Comparison of ENCODE assay signal across 15 cellular contexts in the genomic region with DNA sequence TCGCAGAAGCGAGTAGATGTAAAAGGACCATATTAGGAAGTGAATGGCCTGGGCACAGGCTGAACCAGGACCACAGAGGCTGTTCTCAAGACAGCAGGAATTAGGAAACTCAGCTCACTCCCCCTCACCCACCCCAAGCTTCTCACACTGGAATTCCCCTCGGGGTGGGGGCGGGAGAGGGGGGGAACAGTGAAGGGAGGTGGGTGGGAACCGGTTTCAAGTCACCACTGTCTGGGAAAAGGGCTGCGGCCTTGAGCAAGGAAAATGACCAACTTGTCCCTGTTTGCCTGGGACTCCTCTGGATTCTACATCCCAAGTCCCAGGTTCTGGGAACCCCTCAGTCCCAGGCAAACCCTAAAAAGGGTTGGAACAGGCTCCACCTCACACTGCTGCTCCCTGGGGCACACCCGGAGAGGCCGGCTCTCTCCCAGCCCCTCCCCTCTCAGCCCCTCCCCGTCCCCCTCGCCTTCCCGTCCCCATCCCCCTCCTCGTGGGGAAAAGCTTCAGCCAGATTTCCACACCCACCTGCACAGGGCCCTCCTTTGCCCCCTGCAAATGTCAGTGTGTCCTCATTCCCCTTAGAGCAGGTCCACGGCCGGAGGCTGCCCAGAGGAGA.
A peak's percentile ranks its signal among the peaks of the same experiment; 100 is the strongest.
DNase-seq lines count a peak whose midpoint lies in the region; ATAC-seq and TF ChIP-seq lines count a peak whose summit lies in the region.
"Had no signal": no experiment of that assay in that cellular context is flagged by ENCODE, and none has a peak within 500 bp of the region (broad histone marks: within the 10 kb centered on the region; RNA-seq: fewer than 3 reads in every experiment).

No MANE protein-coding gene starts in this region.

- intact Hi-C loops in activated CD4-positive, alpha-beta T cell treated with anti-CD3 and anti-CD28 coated beads, Interleukin-2, amount 10 ng/mL, durations not matched to agents 24 days and 14 days (cut with micrococcal nuclease), result no loop called here

- H3K9me2 ChIP-seq in SK-N-SH, result no peaks in the 10 kb centered on the region

- no peaks in the 10 kb centered on the region for H3K79me2 ChIP-seq in SK-N-SH (ENCODE audit: insufficient read depth)

- peak overlapping the region; percentile 71 for H3K4me3 Mint-ChIP-seq in neural crest cell
- H3K4me3 Mint-ChIP-seq in activated CD4-positive, alpha-beta T cell treated with anti-CD3 and anti-CD28 coated beads, Interleukin-2, amount 10 ng/mL, durations not matched to agents 24 days and 14 days, result no peak overlapping the region
- H3K4me3 Mint-ChIP-seq: stimulated activated naive B cell treated with anti-CD40 and anti-IgM and Interleukin-4, amounts not matched to agents 10 μg/mL and 1 μg/mL and 100 μg/mL, for 72 hours had no signal

- H3K9ac ChIP-seq in BLaER1 (no peak overlapping the region), SK-N-SH (no peak overlapping the region)

- TF ChIP-seq RAD21 in SK-N-SH (IDR thresholded peaks at IDR 0.05; ENCODE audit: low read length), result no peak

- H3K4me2 ChIP-seq in BLaER1 (peak overlapping the region; percentile 57), SK-N-SH (no peak overlapping the region)
- H3K4me2 ChIP-seq: A549 had no signal

- H3K36me3 ChIP-seq in BLaER1 (no peaks in the 10 kb centered on the region), RWPE2 (ENCODE audit: low read depth) (no peaks in the 10 kb centered on the region), gastroesophageal sphincter (no peaks in the 10 kb centered on the region), SK-N-SH (replicated peaks in 1 of 2; ENCODE audit: control insufficient read depth in 1 of 2, insufficient read depth in 2 of 2, low read length in 1 of 2) (no peaks in the 10 kb centered on the region)
- H3K36me3 ChIP-seq: heart left ventricle had no signal

- ATAC-seq in RWPE2 (ENCODE audit: low read depth) (peak; percentile 40; the same call in 2 of the 3 replicates), gastroesophageal sphincter (peak; percentile 31), GM21360 (IDR thresholded peaks at IDR 0.05; ENCODE audit: unreplicated experiment) (no peak)
- ATAC-seq: A549; heart left ventricle; stimulated activated naive B cell treated with anti-CD40 and anti-IgM and Interleukin-4, amounts not matched to agents 10 μg/mL and 1 μg/mL and 100 μg/mL, for 72 hours had no signal

- no peak for TF ChIP-seq POLR2A in gastroesophageal sphincter (IDR thresholded peaks at IDR 0.05)

- H3K27me3 ChIP-seq in BLaER1 (no peaks in the 10 kb centered on the region), RWPE2 (ENCODE audit: insufficient read depth, poor library complexity, severe bottlenecking) (peaks cover 11% of the 10 kb centered on the region), gastroesophageal sphincter (peaks cover 28% of the 10 kb centered on the region), SK-N-SH (ENCODE audit: insufficient read depth) (peaks cover 31% of the 10 kb centered on the region)

- H3K27ac ChIP-seq in BLaER1 (no peak overlapping the region), RWPE2 (ENCODE audit: poor library complexity, severe bottlenecking) (no peak overlapping the region), gastroesophageal sphincter (peak overlapping the region in 2 of 4 donors; percentile 43 to 44), SK-N-SH (ENCODE audit: low read depth in 2 of 2, low read length in 1 of 2) (no peak overlapping the region)
- H3K27ac ChIP-seq: SK-N-MC, VCaP had no signal

- POLR2A ChIA-PET in SK-N-SH (lab: Yijun Ruan, JAX), result no interaction called here

- no peaks in the 10 kb centered on the region for H3K36me3 Mint-ChIP-seq in neural crest cell (ENCODE audit: low read depth)
- no peaks in the 10 kb centered on the region for H3K36me3 Mint-ChIP-seq in activated CD4-positive, alpha-beta T cell treated with anti-CD3 and anti-CD28 coated beads, Interleukin-2, amount 10 ng/mL, durations not matched to agents 24 days and 14 days (ENCODE audit: low read depth)
- H3K36me3 Mint-ChIP-seq: stimulated activated naive B cell treated with anti-CD40 and anti-IgM and Interleukin-4, amounts not matched to agents 10 μg/mL and 1 μg/mL and 100 μg/mL, for 72 hours had no signal

- H3K27ac Mint-ChIP-seq in neural crest cell (ENCODE audit: unreplicated experiment), result peak overlapping the region; percentile 76
- no peak overlapping the region for H3K27ac Mint-ChIP-seq in activated CD4-positive, alpha-beta T cell treated with anti-CD3 and anti-CD28 coated beads, Interleukin-2, amount 10 ng/mL, durations not matched to agents 24 days and 14 days
- H3K27ac Mint-ChIP-seq: stimulated activated naive B cell treated with anti-CD40 and anti-IgM and Interleukin-4, amounts not matched to agents 10 μg/mL and 1 μg/mL and 100 μg/mL, for 72 hours had no signal

- TF ChIP-seq EP300 in gastroesophageal sphincter (IDR thresholded peaks at IDR 0.05) (no peak), SK-N-SH (IDR thresholded peaks at IDR 0.05; ENCODE audit: borderline replicate concordance in 1 of 2, low read depth in 1 of 2, low read length in 1 of 2) (no peak)

- H3K9me3 ChIP-seq in BLaER1 (no peaks in the 10 kb centered on the region), RWPE2 (ENCODE audit: severe bottlenecking) (no peaks in the 10 kb centered on the region), gastroesophageal sphincter (no peaks in the 10 kb centered on the region), SK-N-SH (no peaks in the 10 kb centered on the region)
- H3K9me3 ChIP-seq: A549, heart left ventricle had no signal

- H4K20me1 ChIP-seq in BLaER1 (no peaks in the 10 kb centered on the region), SK-N-SH (ENCODE audit: insufficient read depth) (no peaks in the 10 kb centered on the region)

- no peaks in the 10 kb centered on the region for H3K9me3 Mint-ChIP-seq in neural crest cell
- no peaks in the 10 kb centered on the region for H3K9me3 Mint-ChIP-seq in activated CD4-positive, alpha-beta T cell treated with anti-CD3 and anti-CD28 coated beads, Interleukin-2, amount 10 ng/mL, durations not matched to agents 24 days and 14 days

- 22% methylated on average over 7 of the region's 14 CpGs; no CpG with 5 or more reads in 1 of the 2 donors for WGBS in gastroesophageal sphincter (ENCODE audit: low coverage in 1 of 2), 2 donors
- WGBS in SK-N-SH (ENCODE audit: low lambda C conversion rate), result 12% methylated on average over 11 of the region's 14 CpGs

- peaks cover 50% of the 10 kb centered on the region for H3K27me3 Mint-ChIP-seq in neural crest cell (ENCODE audit: low read depth)
- H3K27me3 Mint-ChIP-seq in activated CD4-positive, alpha-beta T cell treated with anti-CD3 and anti-CD28 coated beads, Interleukin-2, amount 10 ng/mL, durations not matched to agents 24 days and 14 days, result peaks cover 12% of the 10 kb centered on the region

- H3F3A ChIP-seq in SK-N-SH (replicated peaks; ENCODE audit: insufficient read depth), result no peaks in the 10 kb centered on the region

- DNase-seq in RWPE2 (ENCODE audit: low spot score) (no peak), neural crest cell (ENCODE audit: low read depth, low spot score) (no peak), SK-N-SH (no peak)
- DNase-seq in activated effector memory CD4-positive, alpha-beta T cell treated with anti-CD3 and anti-CD28 coated beads, Interleukin-2, amount 50 U/mL, for 16 hours, result no peak
- no peak for DNase-seq in activated CD4-positive, alpha-beta T cell treated with anti-CD3 and anti-CD28 coated beads, Interleukin-2, amount 10 ng/mL, durations not matched to agents 24 days and 14 days
- DNase-seq: activated naive CD4-positive, alpha-beta T cell treated with anti-CD3 and anti-CD28 coated beads, Interleukin-2, amount 50 U/mL, for 16 hours; GDM1; heart left ventricle; stimulated activated naive B cell treated with anti-CD40 and anti-IgM and Interleukin-4, amounts not matched to agents 10 μg/mL and 1 μg/mL and 100 μg/mL, for 72 hours had no signal

- no peak overlapping the region for H2AFZ ChIP-seq in SK-N-SH (ENCODE audit: low read depth)

- no peak for TF ChIP-seq CTCF in RWPE2 (IDR thresholded peaks at IDR 0.05; ENCODE audit: poor library complexity, severe bottlenecking)
- no peak for TF ChIP-seq CTCF in gastroesophageal sphincter (IDR thresholded peaks at IDR 0.05)
- no peak for TF ChIP-seq CTCF in neural crest cell (conservative IDR thresholded peaks at IDR 0.05)
- TF ChIP-seq CTCF in SK-N-SH (IDR thresholded peaks at IDR 0.05), result no peak

- H3K4me1 ChIP-seq in BLaER1 (peaks cover 42% of the 10 kb centered on the region), RWPE2 (ENCODE audit: insufficient read depth, poor library complexity, severe bottlenecking) (no peaks in the 10 kb centered on the region), gastroesophageal sphincter (peaks cover 0 to 11% (median 5%) of the 10 kb centered on the region in 3 donors), SK-N-SH (ENCODE audit: control insufficient read depth in 1 of 2, insufficient read depth in 2 of 2, low read depth in 1 of 2, low read length in 1 of 2) (no peaks in the 10 kb centered on the region)
- H3K4me1 ChIP-seq: heart left ventricle had no signal

- CTCF ChIA-PET in SK-N-SH (lab: Yijun Ruan, JAX), result no interaction called here

- no peak overlapping the region for H3K4me3 ChIP-seq in BLaER1
- H3K4me3 ChIP-seq in RWPE2 (ENCODE audit: severe bottlenecking), result no peak overlapping the region
- H3K4me3 ChIP-seq in gastroesophageal sphincter, result no peak overlapping the region
- no peak overlapping the region for H3K4me3 ChIP-seq in SK-N-SH (ENCODE audit: low read depth in 2 of 2, low read length in 1 of 2)
- H3K4me3 ChIP-seq: A549, heart left ventricle, SK-N-MC had no signal

- peaks cover 46% of the 10 kb centered on the region for H3K4me1 Mint-ChIP-seq in neural crest cell
- no peaks in the 10 kb centered on the region for H3K4me1 Mint-ChIP-seq in activated CD4-positive, alpha-beta T cell treated with anti-CD3 and anti-CD28 coated beads, Interleukin-2, amount 10 ng/mL, durations not matched to agents 24 days and 14 days
- H3K4me1 Mint-ChIP-seq: stimulated activated naive B cell treated with anti-CD40 and anti-IgM and Interleukin-4, amounts not matched to agents 10 μg/mL and 1 μg/mL and 100 μg/mL, for 72 hours had no signal

TF ChIP-seq in SK-N-SH, 30 proteins besides CTCF, POLR2A, EP300 and RAD21:
- TF ChIP-seq MEF2A (IDR thresholded peaks at IDR 0.05; ENCODE audit: borderline replicate concordance, low read depth) (no peak), RFX5 (IDR thresholded peaks at IDR 0.05; ENCODE audit: low read length) (no peak), ELF1 (IDR thresholded peaks at IDR 0.05) (no peak), RCOR1 (IDR thresholded peaks at IDR 0.05; ENCODE audit: low read length) (no peak)
- TF ChIP-seq, protein P1, sequence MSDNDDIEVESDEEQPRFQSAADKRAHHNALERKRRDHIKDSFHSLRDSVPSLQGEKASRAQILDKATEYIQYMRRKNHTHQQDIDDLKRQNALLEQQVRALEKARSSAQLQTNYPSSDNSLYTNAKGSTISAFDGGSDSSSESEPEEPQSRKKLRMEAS (IDR thresholded peaks at IDR 0.05; ENCODE audit: low read depth), result no peak
